7 cellular contexts compared by ENCODE assay signal in the genomic region with DNA sequence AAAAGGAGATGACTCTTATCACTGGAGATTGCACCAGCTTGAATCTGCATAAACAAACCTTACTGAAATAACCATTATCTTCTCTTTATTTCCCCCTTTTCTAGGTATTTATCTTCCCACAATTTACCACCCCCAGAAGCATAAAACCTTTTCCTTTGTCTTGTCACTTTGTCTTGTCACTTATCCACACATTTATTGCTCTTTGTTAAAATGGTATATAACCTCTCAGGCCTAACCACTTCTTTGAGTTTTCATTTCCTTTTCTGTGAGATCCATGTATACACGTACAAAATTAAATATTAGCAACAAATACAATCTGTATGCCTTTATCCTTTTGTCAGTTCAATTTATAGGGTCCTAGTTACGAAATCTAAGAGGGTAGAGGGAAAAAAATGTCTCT.
"Had no signal": no experiment of that assay in that cellular context is flagged by ENCODE, and none has a peak within 500 bp of the region (broad histone marks: within the 10 kb centered on the region; RNA-seq: fewer than 3 reads in every experiment).

No MANE protein-coding gene starts in this region.

- H3K4me3 Mint-ChIP-seq: IgD-negative memory B cell had no signal

- H3K27ac ChIP-seq: HL-60, KMS-11 had no signal

- H3K4me3 ChIP-seq: K562 had no signal

- DNase-seq: IMR-90, KBM-7, KG1 had no signal

- H3K4me1 Mint-ChIP-seq: IgD-negative memory B cell had no signal

- H3K27ac Mint-ChIP-seq: IgD-negative memory B cell had no signal
